1 cellular context compared by ENCODE assay signal in genomic region chr6:129708496-129709216, GRCh38.
TF ChIP-seq lines count a peak whose summit lies in the region.

No MANE protein-coding gene starts in this region.

TF ChIP-seq in WTC11, 78 proteins besides CTCF, POLR2A, EP300 and RAD21 (continued from another document):
- TF ChIP-seq NR1H2 (CRISPR knock-in tag; IDR thresholded peaks at IDR 0.05) (no peak), ZNF396 (CRISPR knock-in tag; IDR thresholded peaks at IDR 0.05; ENCODE audit: borderline replicate concordance) (no peak)
